In genomic region chr2:213679894-213680293, GRCh38 we compare ENCODE assay signal across 25 cellular contexts.
"Had no signal": no experiment of that assay in that cellular context is flagged by ENCODE, and none has a peak within 500 bp of the region (broad histone marks: within the 10 kb centered on the region; RNA-seq: fewer than 3 reads in every experiment).

No MANE protein-coding gene starts in this region.

- H3K9me3 Mint-ChIP-seq: activated CD4-positive, alpha-beta T cell treated with anti-CD3 and anti-CD28 coated beads, Interleukin-2, amount 10 ng/mL, durations not matched to agents 7 days and 5 days; activated naive CD4-positive, alpha-beta T cell treated with anti-CD3 and anti-CD28 coated beads, Interleukin-2, amount 50 U/mL, for 24 hours; activated T-helper 2 cell treated with anti-CD3 and anti-CD28 coated beads, Interferon-gamma antibody, Interleukin-2, Interleukin-4, amounts not matched to agents 10 μg/mL and 5 μg/mL and 100 μg/mL, durations not matched to agents 14 hours and 24 hours and 36 hours had no signal

- H3K4me1 Mint-ChIP-seq: activated CD4-positive, alpha-beta T cell treated with anti-CD3 and anti-CD28 coated beads for 36 hours; activated CD4-positive, alpha-beta T cell treated with anti-CD3 and anti-CD28 coated beads, Interleukin-2, amount 10 ng/mL, durations not matched to agents 7 days and 5 days; activated naive CD4-positive, alpha-beta T cell treated with anti-CD3 and anti-CD28 coated beads, Interleukin-2, amount 50 U/mL, for 24 hours; activated naive CD8-positive, alpha-beta T cell treated with anti-CD3 and anti-CD28 coated beads, Interleukin-2, amount 10 ng/mL, durations not matched to agents 7 days and 5 days; central memory CD8-positive, alpha-beta T cell had no signal

- H3K27me3 ChIP-seq: ascending aorta, cardiac muscle cell had no signal

- H3K4me3 ChIP-seq: ascending aorta, cardiac muscle cell, PC-9 had no signal

- H3K36me3 Mint-ChIP-seq: activated naive CD4-positive, alpha-beta T cell treated with anti-CD3 and anti-CD28 coated beads, Interleukin-2, amount 50 U/mL, for 24 hours; activated naive CD8-positive, alpha-beta T cell treated with anti-CD3 and anti-CD28 coated beads, Interleukin-2, amount 10 ng/mL, durations not matched to agents 7 days and 5 days had no signal

- H3K4me3 Mint-ChIP-seq: activated CD4-positive, alpha-beta T cell treated with anti-CD3 and anti-CD28 coated beads for 36 hours; activated CD4-positive, alpha-beta T cell treated with anti-CD3 and anti-CD28 coated beads, Interleukin-2, amount 10 ng/mL, durations not matched to agents 7 days and 5 days; activated CD8-positive, alpha-beta T cell treated with anti-CD3 and anti-CD28 coated beads, Interleukin-2, amount 10 ng/mL, durations not matched to agents 7 days and 5 days; activated naive CD4-positive, alpha-beta T cell treated with anti-CD3 and anti-CD28 coated beads, Interleukin-2, amount 50 U/mL, for 24 hours; activated naive CD8-positive, alpha-beta T cell treated with anti-CD3 and anti-CD28 coated beads, Interleukin-2, amount 10 ng/mL, durations not matched to agents 7 days and 5 days; activated T-cell treated with anti-CD3 and anti-CD28 coated beads, Interleukin-2, amount 50 U/mL, for 24 hours; central memory CD8-positive, alpha-beta T cell had no signal

- DNase-seq: activated CD4-positive, alpha-beta T cell treated with anti-CD3 and anti-CD28 coated beads for 36 hours; activated CD4-positive, alpha-beta T cell treated with anti-CD3 and anti-CD28 coated beads, Interleukin-2, amount 10 ng/mL, durations not matched to agents 7 days and 5 days; activated CD4-positive, alpha-beta T cell treated with anti-CD3 and anti-CD28 coated beads, Interleukin-2, amount 50 U/mL, for 48 hours; activated CD8-positive, alpha-beta T cell treated with anti-CD3 and anti-CD28 coated beads, Interleukin-2, amount 10 ng/mL, durations not matched to agents 7 days and 5 days; activated gamma-delta T cell; activated naive CD4-positive, alpha-beta T cell treated with Interleukin-2 at 50 U/mL for 16 hours; activated naive CD8-positive, alpha-beta T cell treated with anti-CD3 and anti-CD28 coated beads, Interleukin-2, amount 10 ng/mL, durations not matched to agents 7 days and 5 days; activated T-cell treated with anti-CD3 and anti-CD28 coated beads, Interleukin-2, amount 50 U/mL, for 24 hours; amygdala; NCI-H1105; NCI-H1417 treated with DMSO at 0.1 percent for 48 hours; NCI-H1930; NCI-H2081 treated with DMSO at 0.1 percent for 48 hours; NCI-H345; NCI-H524 treated with DMSO at 0.1 percent for 48 hours; PC-9; SW 1271; T-helper 1 cell had no signal

- ATAC-seq: activated CD4-positive, alpha-beta T cell treated with anti-CD3 and anti-CD28 coated beads for 36 hours; activated CD8-positive, alpha-beta T cell treated with anti-CD3 and anti-CD28 coated beads, Interleukin-2, amount 10 ng/mL, durations not matched to agents 7 days and 5 days; Right ventricle myocardium inferior had no signal

- H3K36me3 ChIP-seq: ascending aorta, cardiac muscle cell had no signal

- H3K4me1 ChIP-seq: ascending aorta had no signal

- H3K27me3 Mint-ChIP-seq: activated CD4-positive, alpha-beta T cell treated with anti-CD3 and anti-CD28 coated beads for 36 hours; activated CD4-positive, alpha-beta T cell treated with anti-CD3 and anti-CD28 coated beads, Interleukin-2, amount 10 ng/mL, durations not matched to agents 7 days and 5 days; activated naive CD4-positive, alpha-beta T cell treated with anti-CD3 and anti-CD28 coated beads, Interleukin-2, amount 50 U/mL, for 24 hours; activated naive CD8-positive, alpha-beta T cell treated with anti-CD3 and anti-CD28 coated beads, Interleukin-2, amount 10 ng/mL, durations not matched to agents 7 days and 5 days; activated T-cell treated with anti-CD3 and anti-CD28 coated beads, Interleukin-2, amount 50 U/mL, for 24 hours; central memory CD8-positive, alpha-beta T cell had no signal

- H3K27ac Mint-ChIP-seq: activated CD4-positive, alpha-beta T cell treated with anti-CD3 and anti-CD28 coated beads for 36 hours; activated CD4-positive, alpha-beta T cell treated with anti-CD3 and anti-CD28 coated beads, Interleukin-2, amount 10 ng/mL, durations not matched to agents 7 days and 5 days; activated CD8-positive, alpha-beta T cell treated with anti-CD3 and anti-CD28 coated beads, Interleukin-2, amount 10 ng/mL, durations not matched to agents 7 days and 5 days; activated naive CD4-positive, alpha-beta T cell treated with anti-CD3 and anti-CD28 coated beads, Interleukin-2, amount 50 U/mL, for 24 hours; activated naive CD8-positive, alpha-beta T cell treated with anti-CD3 and anti-CD28 coated beads, Interleukin-2, amount 10 ng/mL, durations not matched to agents 7 days and 5 days; activated T-cell treated with anti-CD3 and anti-CD28 coated beads, Interleukin-2, amount 50 U/mL, for 24 hours; activated T-helper 2 cell treated with anti-CD3 and anti-CD28 coated beads, Interferon-gamma antibody, Interleukin-2, Interleukin-4, amounts not matched to agents 10 μg/mL and 5 μg/mL and 100 μg/mL, durations not matched to agents 14 hours and 24 hours and 36 hours had no signal

- H3K27ac ChIP-seq: ascending aorta, cardiac muscle cell, PC-9, RWPE1 had no signal
